In genomic region chr6:33312361-33313104, GRCh38 we compare ENCODE assay signal across 8 cellular contexts. TPM values are rescaled to one million over a fixed set of nuclear protein-coding genes. Genes with fewer than 3 reads are reported as not detected.
DNase-seq lines count a peak whose midpoint lies in the region; ATAC-seq and TF ChIP-seq lines count a peak whose summit lies in the region.

No MANE protein-coding gene starts in this region.

- 2 to 5% methylated on average over 29 of the region's 29 CpGs for WGBS in lower leg skin, 2 donors

- peak; percentile 28 for ATAC-seq in HG02885 (IDR thresholded peaks at IDR 0.05; ENCODE audit: poor library complexity, unreplicated experiment)
- ATAC-seq in HG03139 (IDR thresholded peaks at IDR 0.05; ENCODE audit: unreplicated experiment), result no peak

- TF ChIP-seq CTCF in lower leg skin (IDR thresholded peaks at IDR 0.05), result no peak

- intact Hi-C loops in dendritic cell treated with granulocyte-macrophage colony-stimulating factor and Interleukin-4, amounts not matched to agents 40 ng/mL and 50 ng/mL, for 4 days (cut with micrococcal nuclease), result loop anchor here (2.0 to 5.0 kb wide), 2 partner anchors 14 to 35 kb away; partner anchors contain the start of gene RGL2
- intact Hi-C loops in lower leg skin (cut with DNase I; ENCODE audit: low total_unique reads), result no loop called here

- H3K4me3 ChIP-seq in lower leg skin (ENCODE audit: low read depth, poor library complexity, severe bottlenecking), result peak overlapping the region; percentile 79

- peaks cover 90% of the 10 kb centered on the region for H3K36me3 Mint-ChIP-seq in dendritic cell treated with granulocyte-macrophage colony-stimulating factor and Interleukin-4, amounts not matched to agents 40 ng/mL and 50 ng/mL, for 4 days (ENCODE audit: low read depth)

- H3K27me3 Mint-ChIP-seq in dendritic cell treated with granulocyte-macrophage colony-stimulating factor and Interleukin-4, amounts not matched to agents 40 ng/mL and 50 ng/mL, for 4 days, result no peaks in the 10 kb centered on the region

- peaks cover 59% of the 10 kb centered on the region for H3K4me1 Mint-ChIP-seq in dendritic cell treated with granulocyte-macrophage colony-stimulating factor and Interleukin-4, amounts not matched to agents 40 ng/mL and 50 ng/mL, for 4 days (ENCODE audit: low read depth)

- DNase-seq in DMS114 treated with DMSO at 0.1 percent for 48 hours (lab: John Stamatoyannopoulos, UW; ENCODE audit: unreplicated experiment) (peak; percentile 78), NCI-H526 (lab: John Stamatoyannopoulos, UW) (peak; percentile 86 to 91), lower leg skin (ENCODE audit: low spot score in 2 of 2) (peak; percentile 87 to 91)
- DNase-seq in activated CD4-positive, alpha-beta T cell treated with anti-CD3 and anti-CD28 coated beads, Interleukin-2, amount 50 U/mL, for 4 hours, result peak; percentile 83 to 86
- DNase-seq in stimulated activated CD4-positive, alpha-beta T cell treated with anti-CD3 and anti-CD28 coated beads, Interleukin-4, amount 100 ng/mL, for 4 hours, result peak; percentile 75 to 88

- peak overlapping the region; percentile 100 for H3K4me3 Mint-ChIP-seq in dendritic cell treated with granulocyte-macrophage colony-stimulating factor and Interleukin-4, amounts not matched to agents 40 ng/mL and 50 ng/mL, for 4 days

- TF ChIP-seq POLR2A in lower leg skin (IDR thresholded peaks at IDR 0.05), result no peak

- H3K27ac Mint-ChIP-seq in dendritic cell treated with granulocyte-macrophage colony-stimulating factor and Interleukin-4, amounts not matched to agents 40 ng/mL and 50 ng/mL, for 4 days, result peak overlapping the region; percentile 98

- no peaks in the 10 kb centered on the region for H3K9me3 Mint-ChIP-seq in dendritic cell treated with granulocyte-macrophage colony-stimulating factor and Interleukin-4, amounts not matched to agents 40 ng/mL and 50 ng/mL, for 4 days

RNA-seq across cellular contexts. Expression of gene TAPBP, which starts 1.3 kb away (rescaled TPM):
- 100 to 1,000 TPM in 1 of 4 donors, 10 to 100 TPM in 3; 80.3 to 122 (median 92.0) TPM for total RNA-seq in lower leg skin

RNA-seq across cellular contexts. Expression of gene ZBTB22, which starts 5.0 kb away (rescaled TPM):
- total RNA-seq in lower leg skin, result 10 to 100 TPM; 25.0 to 53.7 (median 35.8) TPM

RNA-seq across cellular contexts. Expression of gene DAXX, which starts 10.2 kb away (rescaled TPM):
- total RNA-seq in lower leg skin, result 10 to 100 TPM; 41.2 to 45.4 (median 43.3) TPM

RNA-seq across cellular contexts. Expression of gene RGL2, which starts 13.8 kb away (rescaled TPM):
- total RNA-seq in lower leg skin, result 10 to 100 TPM; 79.7 to 95.3 (median 84.4) TPM

RNA-seq across cellular contexts. Expression of gene PFDN6, which starts 23.1 kb away (rescaled TPM):
- 10 to 100 TPM; 22.6 to 36.3 (median 35.3) TPM for total RNA-seq in lower leg skin
